Comparison of ENCODE assay signal across 8 cellular contexts in genomic region chr14:93112891-93113677, GRCh38. TPM values are rescaled to one million over a fixed set of nuclear protein-coding genes. Genes with fewer than 3 reads are reported as not detected.
A peak's percentile ranks its signal among the peaks of the same experiment; 100 is the strongest.
DNase-seq lines count a peak whose midpoint lies in the region; ATAC-seq, FAIRE-seq and TF ChIP-seq lines count a peak whose summit lies in the region.

No MANE protein-coding gene starts in this region.

- H3K79me2 ChIP-seq in HepG2 (ENCODE audit: insufficient read depth, low read length): peaks cover 7% of the 10 kb centered on the region

- H3K4me3 Mint-ChIP-seq in activated CD4-positive, alpha-beta T cell treated with anti-CD3 and anti-CD28 coated beads, Interleukin-2, amount 10 ng/mL, durations not matched to agents 24 days and 14 days: peak overlapping the region; percentile 90
- peak overlapping the region; percentile 83 for H3K4me3 Mint-ChIP-seq in dendritic cell treated with granulocyte-macrophage colony-stimulating factor and Interleukin-4, amounts not matched to agents 40 ng/mL and 50 ng/mL, for 4 days

- no peak for TF ChIP-seq RAD21 in HepG2 (CRISPR knock-in tag; IDR thresholded peaks at IDR 0.05)

- TF ChIP-seq EP300 in HepG2 (IDR thresholded peaks at IDR 0.05; ENCODE audit: low read depth in 2 of 2, low read length in 2 of 2) (no peak), HepG2 (CRISPR knock-in tag; IDR thresholded peaks at IDR 0.05; ENCODE audit: borderline replicate concordance) (no peak)

- H3K36me3 ChIP-seq in BJ (ENCODE audit: control insufficient read depth, insufficient read depth, low read length) (no peaks in the 10 kb centered on the region), HepG2 (replicated peaks in 1 of 2; ENCODE audit: control insufficient read depth in 1 of 2, insufficient read depth in 2 of 2, low read length in 2 of 2) (no peaks in the 10 kb centered on the region)

- H3K9ac ChIP-seq in HepG2 (ENCODE audit: insufficient read depth, low read depth, low read length): no peak overlapping the region

- H3K36me3 Mint-ChIP-seq in activated CD4-positive, alpha-beta T cell treated with anti-CD3 and anti-CD28 coated beads, Interleukin-2, amount 10 ng/mL, durations not matched to agents 24 days and 14 days (ENCODE audit: low read depth): peaks cover 2% of the 10 kb centered on the region
- H3K36me3 Mint-ChIP-seq in dendritic cell treated with granulocyte-macrophage colony-stimulating factor and Interleukin-4, amounts not matched to agents 40 ng/mL and 50 ng/mL, for 4 days (ENCODE audit: low read depth): peaks cover 12% of the 10 kb centered on the region

- H3K4me3 ChIP-seq in BJ (ENCODE audit: low read depth, low read length) (no peak overlapping the region), HepG2 (replicated peaks in 1 of 3; ENCODE audit: insufficient read depth in 1 of 3, low read depth in 2 of 3, low read length in 3 of 3) (peak overlapping the region; percentile 81 to 92 (median 87); a peak in 5 of 6 replicates)

- peak; percentile 19 for DNase-seq in BJ (ENCODE audit: low read depth)
- DNase-seq in NCI-H460 (ENCODE audit: extremely low read depth, low read depth): peak; percentile 84
- peak; percentile 93 for DNase-seq in activated CD4-positive, alpha-beta T cell treated with anti-CD3 and anti-CD28 coated beads, Interleukin-2, amount 10 ng/mL, durations not matched to agents 24 days and 14 days
- peak; percentile 84 for DNase-seq in HepG2 (ENCODE audit: low spot score)
- peak; percentile 76 for DNase-seq in stimulated activated CD4-positive, alpha-beta T cell treated with anti-CD3 and anti-CD28 coated beads, Interleukin-4, amount 100 ng/mL, for 1 hour

- peaks cover 31% of the 10 kb centered on the region for H3K4me1 Mint-ChIP-seq in activated CD4-positive, alpha-beta T cell treated with anti-CD3 and anti-CD28 coated beads, Interleukin-2, amount 10 ng/mL, durations not matched to agents 24 days and 14 days
- peaks cover 82% of the 10 kb centered on the region for H3K4me1 Mint-ChIP-seq in dendritic cell treated with granulocyte-macrophage colony-stimulating factor and Interleukin-4, amounts not matched to agents 40 ng/mL and 50 ng/mL, for 4 days (ENCODE audit: low read depth)

- H3K27ac Mint-ChIP-seq in activated CD4-positive, alpha-beta T cell treated with anti-CD3 and anti-CD28 coated beads, Interleukin-2, amount 10 ng/mL, durations not matched to agents 24 days and 14 days: peak overlapping the region; percentile 90
- H3K27ac Mint-ChIP-seq in dendritic cell treated with granulocyte-macrophage colony-stimulating factor and Interleukin-4, amounts not matched to agents 40 ng/mL and 50 ng/mL, for 4 days: peak overlapping the region; percentile 86

- ATAC-seq in GM21576 (IDR thresholded peaks at IDR 0.05; ENCODE audit: unreplicated experiment) (peak; percentile 31), HepG2 (peak; percentile 64), GM21786 (IDR thresholded peaks at IDR 0.05; ENCODE audit: unreplicated experiment) (no peak)

- intact Hi-C loops in activated CD4-positive, alpha-beta T cell treated with anti-CD3 and anti-CD28 coated beads, Interleukin-2, amount 10 ng/mL, durations not matched to agents 24 days and 14 days (cut with micrococcal nuclease): loop anchor here (1.0 to 5.0 kb wide), 5 partner anchors 10 to 219 kb away; partner anchors contain the start of gene BTBD7
- intact Hi-C loops in dendritic cell treated with granulocyte-macrophage colony-stimulating factor and Interleukin-4, amounts not matched to agents 40 ng/mL and 50 ng/mL, for 4 days (cut with micrococcal nuclease): no loop called here
- intact Hi-C loops in HepG2 (cut with micrococcal nuclease; ENCODE audit: unreplicated experiment): loop anchor here (1.0 to 10.0 kb wide), 5 partner anchors 26 to 161 kb away; partner anchors contain the start of genes GON7 and UBR7

- no peaks in the 10 kb centered on the region for H3K27me3 ChIP-seq in BJ (ENCODE audit: control insufficient read depth, insufficient read depth, low read length)
- H3K27me3 ChIP-seq in HepG2 (ENCODE audit: control insufficient read depth in 1 of 2, insufficient read depth in 2 of 2, low read length in 2 of 2): no peaks in the 10 kb centered on the region; a peak in 1 of 5 replicates

- TF ChIP-seq CTCF in BJ (IDR thresholded peaks at IDR 0.05; ENCODE audit: insufficient read depth, low read depth, low read length) (peak; percentile 77), HepG2 (CRISPR knock-in tag; IDR thresholded peaks at IDR 0.05) (peak; percentile 76)

- H3K9me3 Mint-ChIP-seq in activated CD4-positive, alpha-beta T cell treated with anti-CD3 and anti-CD28 coated beads, Interleukin-2, amount 10 ng/mL, durations not matched to agents 24 days and 14 days: no peaks in the 10 kb centered on the region
- H3K9me3 Mint-ChIP-seq in dendritic cell treated with granulocyte-macrophage colony-stimulating factor and Interleukin-4, amounts not matched to agents 40 ng/mL and 50 ng/mL, for 4 days: no peaks in the 10 kb centered on the region

- no peak for TF ChIP-seq POLR2A in HepG2 (IDR thresholded peaks at IDR 0.05; ENCODE audit: insufficient read depth in 1 of 2, low read depth in 2 of 2, low read length in 2 of 2)

- peaks cover 38% of the 10 kb centered on the region for H3K4me1 ChIP-seq in HepG2 (ENCODE audit: insufficient read depth, low read length)

- peak; percentile 89 for FAIRE-seq in HepG2 (lab: Jason Lieb, UNC)

- POLR2A ChIA-PET in BJ (lab: Charles Lee): no interaction called here
- POLR2A ChIA-PET in HepG2 (lab: Yijun Ruan, JAX): interaction anchor here (1.0 to 1.5 kb wide), 8 partner anchors 13 to 106 kb away, joined by 3 to 6 read pairs (median 4); partner anchors contain the start of genes LYSET and MOAP1

- 13% methylated on average over 14 of the region's 15 CpGs for WGBS in HepG2 (ENCODE audit: low lambda C conversion rate)

- H3K9me3 ChIP-seq in HepG2 (ENCODE audit: low read length): no peaks in the 10 kb centered on the region

- TSS peak; percentile 48 for BruUV-seq in HepG2 (replicated peaks; lab: Mats Ljungman, UMichigan)

- H2AFZ ChIP-seq in HepG2 (ENCODE audit: low read length): no peak overlapping the region

- H3K27ac ChIP-seq in HepG2 (ENCODE audit: extremely low read length, insufficient read depth, low read length): peak overlapping the region; percentile 5

- H4K20me1 ChIP-seq in HepG2 (ENCODE audit: insufficient read depth, low read length): no peaks in the 10 kb centered on the region

- in situ Hi-C loops in HepG2 (cut with HindIII; ENCODE audit: extremely low pct_ligation_motif_present, low pct_unique_long_range_greater_than_20kb): loop anchor here (10.0 kb wide), 1 partner anchor 158 kb away; no protein-coding TSS in a partner anchor

- no peaks in the 10 kb centered on the region for H3K27me3 Mint-ChIP-seq in activated CD4-positive, alpha-beta T cell treated with anti-CD3 and anti-CD28 coated beads, Interleukin-2, amount 10 ng/mL, durations not matched to agents 24 days and 14 days
- H3K27me3 Mint-ChIP-seq in dendritic cell treated with granulocyte-macrophage colony-stimulating factor and Interleukin-4, amounts not matched to agents 40 ng/mL and 50 ng/mL, for 4 days: no peaks in the 10 kb centered on the region

- peak overlapping the region; percentile 95 for H3K4me2 ChIP-seq in HepG2 (ENCODE audit: low read depth, low read length)

- CTCF ChIA-PET in BJ (lab: Yijun Ruan, JAX) (interaction anchor here (0.7 to 4.1 kb wide), 60 partner anchors 8 to 1067 kb away, joined by 3 to 78 read pairs (median 4); partner anchors contain the start of genes GON7, LYSET, MOAP1 and UBR7), HepG2 (lab: Yijun Ruan, JAX; ENCODE audit: low intra/inter-chr PET ratio, low total read pairs) (interaction anchor here (1.0 to 3.5 kb wide), 9 partner anchors 17 to 161 kb away, joined by 3 to 29 read pairs (median 6); partner anchors contain the start of gene UBR7)

TF ChIP-seq in HepG2, 621 proteins besides CTCF, POLR2A, EP300 and RAD21 (continues in another document):
- no peak for TF ChIP-seq ZSCAN9 (CRISPR knock-in tag; IDR thresholded peaks at IDR 0.05; ENCODE audit: borderline replicate concordance)
- peak; percentile 50 for TF ChIP-seq CEBPG (CRISPR knock-in tag; IDR thresholded peaks at IDR 0.05)
- TF ChIP-seq ASH2L (IDR thresholded peaks at IDR 0.05; ENCODE audit: insufficient read length, low read depth, low read length): peak; percentile 48
- 0 out of 2 replicates have a peak, but pooled peaks have one; percentile 27 for TF ChIP-seq ZNF501 (CRISPR knock-in tag; IDR thresholded peaks at IDR 0.05)
- no peak for TF ChIP-seq ZNF335 (CRISPR knock-in tag; IDR thresholded peaks at IDR 0.05)
- 0 out of 2 replicates have a peak, but pooled peaks have one; percentile 14 for TF ChIP-seq HDAC2 (CRISPR knock-in tag; IDR thresholded peaks at IDR 0.05)

RNA-seq across cellular contexts. Expression of gene ITPK1, which starts 2.6 kb away (rescaled TPM):
- polyA plus RNA-seq in BJ (2011; rRNA removed) (37.0 and 49.0 TPM in 2 replicates), HepG2 (2011; rRNA removed) (47.5 and 64.2 TPM in 2 replicates)
- polyA minus RNA-seq in BJ (2011; rRNA and poly(A)+ RNA removed): 62.0 and 99.7 TPM in 2 replicates
- 183 and 194 TPM in 2 replicates for total RNA-seq in NCI-H460 (2014; rRNA removed; shearing (Covaris generic))
- 140 and 167 TPM in 2 replicates for polyA plus RNA-seq in NCI-H460 (2014; cell fraction: nucleus; rRNA removed)
- 71.0 and 73.9 TPM in 2 replicates for total RNA-seq in activated CD4-positive, alpha-beta T cell treated with anti-CD3 and anti-CD28 coated beads, Interleukin-2, amount 10 ng/mL, durations not matched to agents 24 days and 14 days
- 20.5 and 28.1 TPM in 2 replicates for total RNA-seq in HepG2 (2016; rRNA removed; fragmentation: Illumina TruSeq; extraction: Trizol)
- 8.4 and 11.5 TPM in 2 replicates for total RNA-seq in HepG2 (2016; cell fraction: cytosol; rRNA removed; fragmentation: Illumina TruSeq; extraction: Trizol; ENCODE audit: low read depth)
- 15.9 and 20.1 TPM in 2 replicates for total RNA-seq in HepG2 (2016; cell fraction: insoluble cytoplasmic fraction; rRNA removed; fragmentation: Illumina TruSeq; extraction: Trizol)
- total RNA-seq in HepG2 (2016; cell fraction: membrane; rRNA removed; fragmentation: Illumina TruSeq; extraction: Trizol): 31.0 and 31.9 TPM in 2 replicates
- 11.8 and 15.8 TPM in 2 replicates for total RNA-seq in HepG2 (2016; cell fraction: nucleus; rRNA removed; fragmentation: Illumina TruSeq; extraction: Trizol)
- 30.0 and 37.2 TPM in 2 replicates for polyA plus RNA-seq in HepG2 (2011; cell fraction: cytosol; rRNA removed)
- polyA plus RNA-seq in HepG2 (2011; cell fraction: nucleus; rRNA removed): 30.6 and 37.4 TPM in 2 replicates
- 17.7 and 18.1 TPM in 2 replicates for polyA plus RNA-seq in HepG2 (2012)
- 21.3 and 21.6 TPM in 2 replicates for polyA plus RNA-seq in HepG2 (2016; cell fraction: cytosol; fragmentation: Illumina TruSeq; extraction: Trizol; ENCODE audit: low read depth)
- 28.1 and 40.5 TPM in 2 replicates for polyA plus RNA-seq in HepG2 (2016; cell fraction: insoluble cytoplasmic fraction; fragmentation: Illumina TruSeq; extraction: Trizol; ENCODE audit: low read depth)
- 43.7 and 50.0 TPM in 2 replicates for polyA plus RNA-seq in HepG2 (2016; cell fraction: membrane; fragmentation: Illumina TruSeq; extraction: Trizol; ENCODE audit: low read depth)
- 24.0 and 25.1 TPM in 2 replicates for polyA plus RNA-seq in HepG2 (2016; cell fraction: nucleus; fragmentation: Illumina TruSeq; extraction: Trizol; ENCODE audit: insufficient read depth, low read depth)
- polyA minus RNA-seq in HepG2 (2011; rRNA and poly(A)+ RNA removed; ENCODE audit: low replicate concordance): 147 and 407 TPM in 2 replicates
- polyA minus RNA-seq in HepG2 (2011; cell fraction: cytosol; rRNA and poly(A)+ RNA removed): 32.5 and 39.1 TPM in 2 replicates
- 12.5 and 17.4 TPM in 2 replicates for polyA minus RNA-seq in HepG2 (2011; cell fraction: nucleus; rRNA and poly(A)+ RNA removed)

Comparison
In these comparisons a context has a peak if more than half of its experiments do, and no peak if none do; other contexts are left out.
1. DNase-seq: peak in every context shown above with its lines; median percentile 93 in activated CD4-positive, alpha-beta T cell treated with anti-CD3 and anti-CD28 coated beads, Interleukin-2, amount 10 ng/mL, durations not matched to agents 24 days and 14 days; 84 in NCI-H460; 84 in HepG2; 76 in stimulated activated CD4-positive, alpha-beta T cell treated with anti-CD3 and anti-CD28 coated beads, Interleukin-4, amount 100 ng/mL, for 1 hour; 19 in BJ.